Comparison of ENCODE assay signal across 8 cellular contexts in genomic region chr2:160494243-160494642, GRCh38. TPM values are rescaled to one million over a fixed set of nuclear protein-coding genes. Genes with fewer than 3 reads are reported as not detected.
A peak's percentile ranks its signal among the peaks of the same experiment; 100 is the strongest.
DNase-seq lines count a peak whose midpoint lies in the region; ATAC-seq and TF ChIP-seq lines count a peak whose summit lies in the region.

No MANE protein-coding gene starts in this region.

- H3K36me3 ChIP-seq in NT2/D1 (ENCODE audit: insufficient read depth, insufficient read length, low read length) (no peaks in the 10 kb centered on the region), neutrophil (no peaks in the 10 kb centered on the region)

- H3K9ac ChIP-seq in NT2/D1 (ENCODE audit: insufficient read length, low read depth), result peak overlapping the region; percentile 62

- CTCF ChIA-PET in Calu3 (lab: Charles Lee), result no interaction called here

- TF ChIP-seq CTCF in Calu3 (IDR thresholded peaks at IDR 0.05; ENCODE audit: unreplicated experiment) (no peak), epithelial cell of esophagus (IDR thresholded peaks at IDR 0.05; ENCODE audit: insufficient read depth, low read depth, low read length, missing control alignments) (no peak), neutrophil (IDR thresholded peaks at IDR 0.05) (no peak)

- BruUV-seq in Calu3 (replicated peaks; lab: Mats Ljungman, UMichigan), result no TSS peak

- H3K9me3 Mint-ChIP-seq in Calu3 (ENCODE audit: low read depth, unreplicated experiment), result no peaks in the 10 kb centered on the region

- intact Hi-C loops in Calu3 (cut with micrococcal nuclease; ENCODE audit: unreplicated experiment), result loop anchor here (5.0 to 10.0 kb wide), 2 partner anchors 77 to 151 kb away; no protein-coding TSS in a partner anchor

- peak overlapping the region; percentile 98 for H3K4me3 Mint-ChIP-seq in Calu3 (ENCODE audit: low read depth, unreplicated experiment)

- no peaks in the 10 kb centered on the region for H3K27me3 Mint-ChIP-seq in Calu3 (ENCODE audit: unreplicated experiment)

- H3K4me1 ChIP-seq in NT2/D1 (ENCODE audit: insufficient read depth, insufficient read length) (no peaks in the 10 kb centered on the region), neutrophil (ENCODE audit: control insufficient read depth in 1 of 2, insufficient read depth in 1 of 2, low read depth in 1 of 2, low read length in 1 of 2) (peaks cover 8 to 22% of the 10 kb centered on the region in 2 experiments)

- H3K4me1 Mint-ChIP-seq in Calu3 (ENCODE audit: low read depth, unreplicated experiment), result peaks cover 8% of the 10 kb centered on the region

- no peak overlapping the region for H3K27ac Mint-ChIP-seq in Calu3 (ENCODE audit: unreplicated experiment)

- no peaks in the 10 kb centered on the region for H3K9me3 ChIP-seq in NT2/D1 (ENCODE audit: insufficient read depth, low read length)
- no peaks in the 10 kb centered on the region for H3K9me3 ChIP-seq in neutrophil

- DNase-seq in Calu3, result no peak
- DNase-seq in NT2/D1 (ENCODE audit: low read depth, low spot score), result no peak
- no peak for DNase-seq in epithelial cell of esophagus (ENCODE audit: low read depth)
- no peak for DNase-seq in SKM-1 treated with dmso at 0.1 percent for 144 hours (lab: John Stamatoyannopoulos, UW; ENCODE audit: unreplicated experiment)

- peaks cover 27% of the 10 kb centered on the region for H3K36me3 Mint-ChIP-seq in Calu3 (ENCODE audit: insufficient read depth, unreplicated experiment)

- H3K27ac ChIP-seq in neutrophil, result no peak overlapping the region

- H3K27me3 ChIP-seq in NT2/D1 (ENCODE audit: insufficient read depth, insufficient read length) (no peaks in the 10 kb centered on the region), neutrophil (peaks cover 78% of the 10 kb centered on the region)

- H3K4me3 ChIP-seq in NT2/D1 (ENCODE audit: insufficient read length, low read depth) (peak overlapping the region; percentile 80), epithelial cell of esophagus (ENCODE audit: low read length) (peak overlapping the region; percentile 74), neutrophil (ENCODE audit: low read depth in 1 of 2, low read length in 1 of 2) (peak overlapping the region; percentile 67 to 81)

- ATAC-seq in GM18502 (IDR thresholded peaks at IDR 0.05; ENCODE audit: poor library complexity, unreplicated experiment) (no peak), GM19463 (IDR thresholded peaks at IDR 0.05; ENCODE audit: unreplicated experiment) (no peak), GM21786 (IDR thresholded peaks at IDR 0.05; ENCODE audit: unreplicated experiment) (no peak)

RNA-seq across cellular contexts. Expression of gene RBMS1, which starts 0.6 kb away (rescaled TPM):
- 57.9 and 61.9 TPM in 2 replicates for total RNA-seq in Calu3 (2022)
